8 cellular contexts compared by ENCODE assay signal in genomic region chr10:91369978-91370589, GRCh38. TPM values are rescaled to one million over a fixed set of nuclear protein-coding genes. Genes with fewer than 3 reads are reported as not detected.
DNase-seq lines count a peak whose midpoint lies in the region; ATAC-seq and TF ChIP-seq lines count a peak whose summit lies in the region.
"Not testable (repeated sequence)": the region's sequence is repeated elsewhere in the genome, so short reads cannot be mapped to it uniquely, and the experiment has no call there.

No MANE protein-coding gene starts in this region.

- TF ChIP-seq RAD21 in IMR-90 (IDR thresholded peaks at IDR 0.05; ENCODE audit: low read length) = peak; percentile 64

- not testable (repeated sequence) for DNase-seq in AG04449 (ENCODE audit: low read depth, low spot score); endothelial cell (ENCODE audit: low spot score); progenitor cell of endocrine pancreas (ENCODE audit: low spot score, unreplicated experiment)
- DNase-seq in GM10266 (ENCODE audit: extremely low spot score) (peak; percentile 20), IMR-90 (peak; percentile 59), NCI-H69 (lab: John Stamatoyannopoulos, UW) (peak; percentile 31), iPS-NIHi11 (ENCODE audit: low spot score) (peak; percentile 47)
- DNase-seq in activated naive CD4-positive, alpha-beta T cell treated with anti-CD3 and anti-CD28 coated beads for 36 hours = peak; percentile 16

- not testable (repeated sequence) for H2BK20ac ChIP-seq in IMR-90 (ENCODE audit: low read depth, low read length)

- WGBS in IMR-90 (ENCODE audit: extremely low coverage in 2 of 2, insufficient read length in 1 of 2), 2 experiments = no CpG with 5 or more reads among the region's 6 CpGs

- not testable (repeated sequence) for H3K9me3 ChIP-seq in IMR-90 (ENCODE audit: control insufficient read depth, insufficient read depth, low read length)

- POLR2A ChIA-PET in AG04449 (lab: Yijun Ruan, JAX) = not testable (repeated sequence)
- POLR2A ChIA-PET in IMR-90 (lab: Charles Lee; ENCODE audit: unreplicated experiment) = interaction anchor here (0.6 kb wide), 1 partner anchor 71 kb away, joined by 4 read pairs; no protein-coding TSS in a partner anchor

- in situ Hi-C loops in IMR-90 (cut with MboI; ENCODE audit: low sequenced_read_pairs) = not testable (repeated sequence)

- not testable (repeated sequence) for TF ChIP-seq POLR2A in IMR-90 (IDR thresholded peaks at IDR 0.05; ENCODE audit: low read depth, low read length)

- dilution Hi-C loops in IMR-90 (cut with HindIII; ENCODE audit: low sequenced_read_pairs, unreplicated experiment) = not testable (repeated sequence)

- not testable (repeated sequence) for H3K56ac ChIP-seq in IMR-90 (ENCODE audit: extremely low read depth, insufficient read depth, low read length)

- not testable (repeated sequence) for H3K27ac ChIP-seq in IMR-90 (ENCODE audit: insufficient read depth, low read length)

- peak; percentile 83 for ATAC-seq in IMR-90 (ENCODE audit: low read depth)

- not testable (repeated sequence) for H3K18ac ChIP-seq in IMR-90 (ENCODE audit: low read depth, low read length)

- H3K14ac ChIP-seq in IMR-90 (replicated peaks; ENCODE audit: low read depth, low read length) = not testable (repeated sequence)

- not testable (repeated sequence) for H2BK5ac ChIP-seq in IMR-90 (ENCODE audit: low read depth, low read length, poor library complexity, severe bottlenecking)

- not testable (repeated sequence) for H3K36me3 ChIP-seq in IMR-90 (ENCODE audit: control insufficient read depth, insufficient read depth, low read length)

- H3K36me3 Mint-ChIP-seq in activated naive CD4-positive, alpha-beta T cell treated with anti-CD3 and anti-CD28 coated beads for 36 hours (ENCODE audit: low read depth); endothelial cell (ENCODE audit: low read depth, unreplicated experiment); progenitor cell of endocrine pancreas (ENCODE audit: insufficient read depth): not testable (repeated sequence)

- H3K9ac ChIP-seq in IMR-90 (ENCODE audit: low read depth, low read length) = not testable (repeated sequence)

- H4K5ac ChIP-seq in IMR-90 (ENCODE audit: low read depth, low read length) = not testable (repeated sequence)

- H3K23ac ChIP-seq in IMR-90 (ENCODE audit: low read depth, low read length) = not testable (repeated sequence)

- peaks cover 14% of the 10 kb centered on the region for H3K27me3 Mint-ChIP-seq in activated naive CD4-positive, alpha-beta T cell treated with anti-CD3 and anti-CD28 coated beads for 36 hours (ENCODE audit: low read depth)
- H3K27me3 Mint-ChIP-seq in endothelial cell (ENCODE audit: unreplicated experiment); progenitor cell of endocrine pancreas: not testable (repeated sequence)

- not testable (repeated sequence) for H2AFZ ChIP-seq in IMR-90 (replicated peaks; ENCODE audit: low read length, poor library complexity)

- H3K27me3 ChIP-seq in IMR-90 (ENCODE audit: control insufficient read depth, insufficient read depth, low read length) = not testable (repeated sequence)

- H3K9me3 Mint-ChIP-seq in activated naive CD4-positive, alpha-beta T cell treated with anti-CD3 and anti-CD28 coated beads for 36 hours = peaks cover 17% of the 10 kb centered on the region
- not testable (repeated sequence) for H3K9me3 Mint-ChIP-seq in endothelial cell (ENCODE audit: unreplicated experiment); progenitor cell of endocrine pancreas (ENCODE audit: low read depth)

- H4K91ac ChIP-seq in IMR-90 (ENCODE audit: insufficient read depth, low read depth, low read length) = not testable (repeated sequence)

- not testable (repeated sequence) for H3K4ac ChIP-seq in IMR-90 (ENCODE audit: low read depth, low read length)

- not testable (repeated sequence) for H3K4me3 Mint-ChIP-seq in activated naive CD4-positive, alpha-beta T cell treated with anti-CD3 and anti-CD28 coated beads for 36 hours; endothelial cell (ENCODE audit: unreplicated experiment); progenitor cell of endocrine pancreas (ENCODE audit: low read depth)

- not testable (repeated sequence) for H2BK120ac ChIP-seq in IMR-90 (ENCODE audit: low read depth, low read length)

- intact Hi-C loops in IMR-90 (cut with micrococcal nuclease) = loop anchor here (1.0 kb wide), 1 partner anchor 72 kb away; no protein-coding TSS in a partner anchor
- intact Hi-C loops in activated naive CD4-positive, alpha-beta T cell treated with anti-CD3 and anti-CD28 coated beads for 36 hours (cut with micrococcal nuclease) = loop anchor here (1.0 to 5.0 kb wide), 2 partner anchors 72 to 458 kb away; no protein-coding TSS in a partner anchor

- not testable (repeated sequence) for H2BK15ac ChIP-seq in IMR-90 (ENCODE audit: low read depth, low read length)

- not testable (repeated sequence) for H4K8ac ChIP-seq in IMR-90 (ENCODE audit: low read depth in 2 of 2, low read length in 2 of 2)

- peaks cover 11% of the 10 kb centered on the region for H3K4me1 Mint-ChIP-seq in activated naive CD4-positive, alpha-beta T cell treated with anti-CD3 and anti-CD28 coated beads for 36 hours (ENCODE audit: low read depth)
- H3K4me1 Mint-ChIP-seq in endothelial cell (ENCODE audit: unreplicated experiment); progenitor cell of endocrine pancreas (ENCODE audit: low read depth): not testable (repeated sequence)

- H3K4me3 ChIP-seq in AG04449 (ENCODE audit: low read depth, low read length); IMR-90 (ENCODE audit: insufficient read depth, low read depth, low read length): not testable (repeated sequence)

- not testable (repeated sequence) for H4K20me1 ChIP-seq in IMR-90 (ENCODE audit: insufficient read depth, low read length)

- not testable (repeated sequence) for H2AK9ac ChIP-seq in IMR-90 (replicated peaks; ENCODE audit: low read depth, low read length, poor library complexity)

- not testable (repeated sequence) for H2AK5ac ChIP-seq in IMR-90 (ENCODE audit: low read depth, low read length)

- H3K9me1 ChIP-seq in IMR-90 (ENCODE audit: insufficient read depth, low read length) = not testable (repeated sequence)

- BruUV-seq in IMR-90 (replicated peaks; lab: Mats Ljungman, UMichigan) = not testable (repeated sequence)

- H3K27ac Mint-ChIP-seq in activated naive CD4-positive, alpha-beta T cell treated with anti-CD3 and anti-CD28 coated beads for 36 hours; endothelial cell (ENCODE audit: unreplicated experiment); progenitor cell of endocrine pancreas: not testable (repeated sequence)

- CTCF ChIA-PET in AG04449 (lab: Yijun Ruan, JAX) (interaction anchor here (0.7 to 4.9 kb wide), 17 partner anchors 9 to 492 kb away, joined by 3 to 128 read pairs (median 5); no protein-coding TSS in a partner anchor), IMR-90 (lab: Yijun Ruan, JAX) (interaction anchor here (0.7 to 2.0 kb wide), 4 partner anchors 10 to 459 kb away, joined by 3 to 16 read pairs (median 4); no protein-coding TSS in a partner anchor)
- CTCF ChIA-PET in activated naive CD4-positive, alpha-beta T cell treated with anti-CD3 and anti-CD28 coated beads for 36 hours (lab: Charles Lee) = interaction anchor here (0.9 to 1.4 kb wide), 2 partner anchors 71 to 72 kb away, joined by 3 to 5 read pairs; no protein-coding TSS in a partner anchor

- H3K4me2 ChIP-seq in IMR-90 (ENCODE audit: low read depth, low read length) = not testable (repeated sequence)

- peak; percentile 62 for TF ChIP-seq CTCF in AG04449 (IDR thresholded peaks at IDR 0.05; ENCODE audit: insufficient read depth, low read length, missing control alignments)
- TF ChIP-seq CTCF in GM10266 (IDR thresholded peaks at IDR 0.05; ENCODE audit: control insufficient read depth, insufficient read depth, low read depth, missing control alignments) = peak; percentile 48
- TF ChIP-seq CTCF in IMR-90 (conservative IDR thresholded peaks at IDR 0.05; ENCODE audit: low read depth, low read length) = peak; percentile 65
- peak; percentile 35 for TF ChIP-seq CTCF in endothelial cell (IDR thresholded peaks at IDR 0.05; ENCODE audit: unreplicated experiment)
- peak; percentile 41 for TF ChIP-seq CTCF in progenitor cell of endocrine pancreas (IDR thresholded peaks at IDR 0.05; ENCODE audit: unreplicated experiment)

- H3K79me1 ChIP-seq in IMR-90 (ENCODE audit: low read depth in 1 of 2, low read length in 2 of 2) = not testable (repeated sequence)

- not testable (repeated sequence) for H3K4me1 ChIP-seq in IMR-90 (ENCODE audit: control insufficient read depth, insufficient read depth, low read length)

TF ChIP-seq in IMR-90, 13 proteins besides CTCF, POLR2A, EP300 and RAD21:
- TF ChIP-seq SMC3 (IDR thresholded peaks at IDR 0.05; ENCODE audit: low read depth, low read length) = peak; percentile 78

RNA-seq across cellular contexts. Expression of gene HECTD2, which starts 40.1 kb away (rescaled TPM):
- total RNA-seq in IMR-90 (2012; rRNA removed) (5.9 and 10.3 TPM in 2 replicates), endothelial cell (ENCODE audit: unreplicated experiment) (17.4 TPM), progenitor cell of endocrine pancreas (28.6 and 33.1 TPM in 2 replicates)
- 3.2 and 5.2 TPM in 2 replicates for polyA plus RNA-seq in IMR-90 (2012; rRNA removed)
- polyA plus RNA-seq in IMR-90 (2012; cell fraction: cytosol; rRNA removed) = 0.97 and 1.2 TPM in 2 replicates
- polyA plus RNA-seq in IMR-90 (2012; cell fraction: nucleus; rRNA removed; ENCODE audit: low replicate concordance) = 2.9 and 22.5 TPM in 2 replicates
- total RNA-seq in activated naive CD4-positive, alpha-beta T cell treated with anti-CD3 and anti-CD28 coated beads for 36 hours = 1 to 10 TPM; 2.3 to 3.1 TPM
